ENCODE assay signal across 1 cellular context in genomic region chr19:5773276-5773675, GRCh38.
TF ChIP-seq lines count a peak whose summit lies in the region.

No MANE protein-coding gene starts in this region.

TF ChIP-seq in IMR-90, 13 proteins besides CTCF, POLR2A, EP300 and RAD21:
- TF ChIP-seq CHD1 (IDR thresholded peaks at IDR 0.05; ENCODE audit: low read depth, low read length) = no peak
- TF ChIP-seq FOS (IDR thresholded peaks at IDR 0.05; ENCODE audit: low read depth, low read length) = no peak
- no peak for TF ChIP-seq BHLHE40 (IDR thresholded peaks at IDR 0.05; ENCODE audit: low read depth, low read length)
- TF ChIP-seq CEBPB (IDR thresholded peaks at IDR 0.05; ENCODE audit: low read depth, low read length) = no peak
- TF ChIP-seq SMC3 (IDR thresholded peaks at IDR 0.05; ENCODE audit: low read depth, low read length) = no peak
- TF ChIP-seq MAFK (IDR thresholded peaks at IDR 0.05; ENCODE audit: low read depth, low read length) = no peak
- no peak for TF ChIP-seq NFE2L2 (IDR thresholded peaks at IDR 0.05; ENCODE audit: low read depth, low read length)
- no peak for TF ChIP-seq RFX5 (IDR thresholded peaks at IDR 0.05; ENCODE audit: low read depth, low read length)
- no peak for TF ChIP-seq ELK1 (IDR thresholded peaks at IDR 0.05; ENCODE audit: borderline replicate concordance, low read depth, low read length)
- no peak for TF ChIP-seq MXI1 (IDR thresholded peaks at IDR 0.05; ENCODE audit: borderline replicate concordance, low read depth, low read length)
- no peak for TF ChIP-seq MAZ (IDR thresholded peaks at IDR 0.05; ENCODE audit: borderline replicate concordance, low read depth, low read length)
- no peak for TF ChIP-seq USF2 (IDR thresholded peaks at IDR 0.05; ENCODE audit: low read depth, low read length)
- TF ChIP-seq RCOR1 (IDR thresholded peaks at IDR 0.05; ENCODE audit: insufficient replicate concordance, low read length) = no peak
